In genomic region chr18:48161911-48162698, GRCh38 we compare ENCODE assay signal across 8 cellular contexts.
A peak's percentile ranks its signal among the peaks of the same experiment; 100 is the strongest.
DNase-seq lines count a peak whose midpoint lies in the region; ATAC-seq lines count a peak whose summit lies in the region.

No MANE protein-coding gene starts in this region.

- peaks cover 3% of the 10 kb centered on the region for H3K4me1 Mint-ChIP-seq in activated naive CD8-positive, alpha-beta T cell treated with anti-CD3 and anti-CD28 coated beads, Interleukin-2, amount 10 ng/mL, durations not matched to agents 7 days and 5 days
- peaks cover 12% of the 10 kb centered on the region for H3K4me1 Mint-ChIP-seq in stimulated activated effector memory CD8-positive, alpha-beta T cell treated with anti-CD3 and anti-CD28 coated beads, Interleukin-12 subunit alpha, Interleukin-12 subunit beta, amount 100 ng/mL, for 72 hours

- H3K9me3 Mint-ChIP-seq in activated naive CD8-positive, alpha-beta T cell treated with anti-CD3 and anti-CD28 coated beads, Interleukin-2, amount 10 ng/mL, durations not matched to agents 7 days and 5 days: no peaks in the 10 kb centered on the region
- H3K9me3 Mint-ChIP-seq in stimulated activated effector memory CD8-positive, alpha-beta T cell treated with anti-CD3 and anti-CD28 coated beads, Interleukin-12 subunit alpha, Interleukin-12 subunit beta, amount 100 ng/mL, for 72 hours: no peaks in the 10 kb centered on the region

- POLR2A ChIA-PET in activated naive CD8-positive, alpha-beta T cell treated with anti-CD3 and anti-CD28 coated beads, Interleukin-2, amount 10 ng/mL, durations not matched to agents 7 days and 5 days (lab: Charles Lee): no interaction called here

- peaks cover 9% of the 10 kb centered on the region for H3K4me1 ChIP-seq in iPS-15b (ENCODE audit: control insufficient read depth, insufficient read depth, low read length)

- peak overlapping the region; percentile 65 for H3K4me3 Mint-ChIP-seq in activated naive CD8-positive, alpha-beta T cell treated with anti-CD3 and anti-CD28 coated beads, Interleukin-2, amount 10 ng/mL, durations not matched to agents 7 days and 5 days
- H3K4me3 Mint-ChIP-seq in stimulated activated effector memory CD8-positive, alpha-beta T cell treated with anti-CD3 and anti-CD28 coated beads, Interleukin-12 subunit alpha, Interleukin-12 subunit beta, amount 100 ng/mL, for 72 hours: peak overlapping the region; percentile 57

- peak overlapping the region; percentile 59 for H3K4me3 ChIP-seq in iPS-15b (ENCODE audit: low read depth, low read length)

- no peaks in the 10 kb centered on the region for H3K9me3 ChIP-seq in iPS-15b (ENCODE audit: control insufficient read depth, insufficient read depth, low read length)

- peak; percentile 79 for DNase-seq in DMS153 (lab: John Stamatoyannopoulos, UW)
- DNase-seq in NCI-H1092 (lab: John Stamatoyannopoulos, UW): peak; percentile 89
- DNase-seq in activated naive CD8-positive, alpha-beta T cell treated with anti-CD3 and anti-CD28 coated beads, Interleukin-2, amount 10 ng/mL, durations not matched to agents 7 days and 5 days: no peak
- no peak for DNase-seq in stimulated activated effector memory CD8-positive, alpha-beta T cell treated with anti-CD3 and anti-CD28 coated beads, Interleukin-12 subunit alpha, Interleukin-12 subunit beta, amount 100 ng/mL, for 72 hours (ENCODE audit: low spot score in 2 of 2)
- no peak for DNase-seq in NK-92 (lab: John Stamatoyannopoulos, UW; ENCODE audit: unreplicated experiment)
- no peak for DNase-seq in NCI-H187 (lab: John Stamatoyannopoulos, UW)

- peak; percentile 49 for ATAC-seq in GM21825 (IDR thresholded peaks at IDR 0.05; ENCODE audit: unreplicated experiment)
- ATAC-seq in activated naive CD8-positive, alpha-beta T cell treated with anti-CD3 and anti-CD28 coated beads, Interleukin-2, amount 10 ng/mL, durations not matched to agents 7 days and 5 days (ENCODE audit: low read depth): peak; percentile 51
- ATAC-seq in stimulated activated effector memory CD8-positive, alpha-beta T cell treated with anti-CD3 and anti-CD28 coated beads, Interleukin-12 subunit alpha, Interleukin-12 subunit beta, amount 100 ng/mL, for 72 hours: peak; percentile 63

- H3K27ac Mint-ChIP-seq in activated naive CD8-positive, alpha-beta T cell treated with anti-CD3 and anti-CD28 coated beads, Interleukin-2, amount 10 ng/mL, durations not matched to agents 7 days and 5 days: no peak overlapping the region
- H3K27ac Mint-ChIP-seq in stimulated activated effector memory CD8-positive, alpha-beta T cell treated with anti-CD3 and anti-CD28 coated beads, Interleukin-12 subunit alpha, Interleukin-12 subunit beta, amount 100 ng/mL, for 72 hours: no peak overlapping the region

- H3K27me3 Mint-ChIP-seq in activated naive CD8-positive, alpha-beta T cell treated with anti-CD3 and anti-CD28 coated beads, Interleukin-2, amount 10 ng/mL, durations not matched to agents 7 days and 5 days: peaks cover 46% of the 10 kb centered on the region

- H3K9ac ChIP-seq in iPS-15b (ENCODE audit: low read depth, low read length): no peak overlapping the region

- H3K36me3 ChIP-seq in iPS-15b (ENCODE audit: control insufficient read depth, insufficient read depth, low read length): no peaks in the 10 kb centered on the region

- no peaks in the 10 kb centered on the region for H3K36me3 Mint-ChIP-seq in activated naive CD8-positive, alpha-beta T cell treated with anti-CD3 and anti-CD28 coated beads, Interleukin-2, amount 10 ng/mL, durations not matched to agents 7 days and 5 days
- H3K36me3 Mint-ChIP-seq in stimulated activated effector memory CD8-positive, alpha-beta T cell treated with anti-CD3 and anti-CD28 coated beads, Interleukin-12 subunit alpha, Interleukin-12 subunit beta, amount 100 ng/mL, for 72 hours: no peaks in the 10 kb centered on the region

- H3K27me3 ChIP-seq in iPS-15b (ENCODE audit: control insufficient read depth, insufficient read depth, low read length): peaks cover 66% of the 10 kb centered on the region

Comparison
In these comparisons a context has a peak if more than half of its experiments do, and no peak if none do; other contexts are left out.
1. DNase-seq: peak in DMS153 (single experiment) and NCI-H1092 (single experiment); none in activated naive CD8-positive, alpha-beta T cell treated with anti-CD3 and anti-CD28 coated beads, Interleukin-2, amount 10 ng/mL, durations not matched to agents 7 days and 5 days (single experiment), stimulated activated effector memory CD8-positive, alpha-beta T cell treated with anti-CD3 and anti-CD28 coated beads, Interleukin-12 subunit alpha, Interleukin-12 subunit beta, amount 100 ng/mL, for 72 hours (0 of 2), NK-92 (single experiment) and NCI-H187 (0 of 2).
2. Peak in every context shown above with its lines, with median percentiles within 50 percentile points of each other: ATAC-seq.